9 cellular contexts compared by ENCODE assay signal in genomic region chr2:230738391-230738811, GRCh38. TPM values are rescaled to one million over a fixed set of nuclear protein-coding genes. Genes with fewer than 3 reads are reported as not detected.
DNase-seq lines count a peak whose midpoint lies in the region; ATAC-seq, FAIRE-seq and TF ChIP-seq lines count a peak whose summit lies in the region.
"Had no signal": no experiment of that assay in that cellular context is flagged by ENCODE, and none has a peak within 500 bp of the region (broad histone marks: within the 10 kb centered on the region; RNA-seq: fewer than 3 reads in every experiment).

No MANE protein-coding gene starts in this region.

- H3K23ac ChIP-seq in trophoblast cell (ENCODE audit: low read length): peak overlapping the region; percentile 38

- H2BK12ac ChIP-seq in trophoblast cell (ENCODE audit: low read length): no peak overlapping the region

- H3K9me2 ChIP-seq in PC-3 (replicated peaks; ENCODE audit: low read length): no peaks in the 10 kb centered on the region

- POLR2A ChIA-PET in PC-3 (lab: Charles Lee; ENCODE audit: unreplicated experiment): interaction anchor here (0.6 to 0.7 kb wide), 2 partner anchors 18 to 36 kb away, joined by 3 read pairs; no protein-coding TSS in a partner anchor

- no peak overlapping the region for H2AFZ ChIP-seq in PC-3 (ENCODE audit: low read length)
- no peak overlapping the region for H2AFZ ChIP-seq in trophoblast cell (ENCODE audit: insufficient read depth, low read length, poor library complexity)

- TF ChIP-seq POLR2A in GM12891 (IDR thresholded peaks at IDR 0.05; ENCODE audit: low read depth, low read length): no peak
- no peak for TF ChIP-seq POLR2A in erythroblast (IDR thresholded peaks at IDR 0.05; ENCODE audit: low read length)

- no peaks in the 10 kb centered on the region for H3K9me3 ChIP-seq in PC-3 (ENCODE audit: low read length)
- H3K9me3 ChIP-seq in trophoblast cell (ENCODE audit: insufficient read depth, low read depth, low read length): no peaks in the 10 kb centered on the region

- DNase-seq in GM12891 (ENCODE audit: insufficient read length, low spot score) (no peak), PC-3 (peak; percentile 23), dermis blood vessel endothelial cell (peak; percentile 33), trophoblast cell (no peak), erythroblast (lab: John Stamatoyannopoulos, UW) (no peak), NCI-H2196 treated with DMSO at 0.1 percent for 48 hours (lab: John Stamatoyannopoulos, UW; ENCODE audit: unreplicated experiment) (no peak), NCI-H187 treated with DMSO at 0.1 percent for 48 hours (lab: John Stamatoyannopoulos, UW) (no peak)
- DNase-seq: NCI-H2171 had no signal

- no peak overlapping the region for H2BK5ac ChIP-seq in trophoblast cell (ENCODE audit: low read depth, low read length, poor library complexity)

- H3K79me1 ChIP-seq in trophoblast cell (ENCODE audit: low read length): no peaks in the 10 kb centered on the region

- no peak overlapping the region for H4K12ac ChIP-seq in trophoblast cell (ENCODE audit: low read depth, low read length)

- no peak overlapping the region for H2BK120ac ChIP-seq in trophoblast cell (ENCODE audit: insufficient read depth, low read length, poor library complexity)

- H3K4me2 ChIP-seq in PC-3 (ENCODE audit: low read length) (peak overlapping the region; percentile 86), trophoblast cell (ENCODE audit: low read length) (no peak overlapping the region)

- peak overlapping the region; percentile 10 for H3K4ac ChIP-seq in trophoblast cell (ENCODE audit: low read depth, low read length)

- H4K91ac ChIP-seq in trophoblast cell (ENCODE audit: low read depth, low read length): no peak overlapping the region

- peaks cover 3% of the 10 kb centered on the region; the same call in 1 of the 2 replicates for H4K20me1 ChIP-seq in PC-3 (ENCODE audit: low read length)

- H3K27me3 ChIP-seq in PC-3 (ENCODE audit: low read length) (no peaks in the 10 kb centered on the region), trophoblast cell (ENCODE audit: insufficient read depth, low read length) (no peaks in the 10 kb centered on the region)

- H3K27ac ChIP-seq in PC-3 (ENCODE audit: low read length): peak overlapping the region; percentile 95
- H3K27ac ChIP-seq in trophoblast cell (ENCODE audit: low read depth, low read length): no peak overlapping the region

- no peak overlapping the region for H3K18ac ChIP-seq in trophoblast cell (ENCODE audit: low read length)

- CTCF ChIA-PET in PC-3 (lab: Charles Lee): interaction anchor here (1.3 kb wide), 1 partner anchor 60 kb away, joined by 3 read pairs; no protein-coding TSS in a partner anchor

- peaks cover 13% of the 10 kb centered on the region for H3F3A ChIP-seq in PC-3 (ENCODE audit: low read length, unreplicated experiment)

- H3K4me1 ChIP-seq in PC-3 (ENCODE audit: insufficient read depth, low read length) (peaks cover 60% of the 10 kb centered on the region), trophoblast cell (ENCODE audit: control insufficient read depth in 1 of 2, insufficient read depth in 2 of 2, low read length in 2 of 2) (peaks cover 3 to 6% of the 10 kb centered on the region in 2 experiments)

- peak overlapping the region; percentile 53 for H3K4me3 ChIP-seq in PC-3 (ENCODE audit: low read length)
- no peak overlapping the region for H3K4me3 ChIP-seq in trophoblast cell (ENCODE audit: low read depth, low read length)

- H3K79me2 ChIP-seq in PC-3 (ENCODE audit: low read length) (peaks cover 93% of the 10 kb centered on the region), trophoblast cell (ENCODE audit: control insufficient read depth, insufficient read depth, low read length, poor library complexity) (peaks cover 2% of the 10 kb centered on the region)

- H3K36me3 ChIP-seq in PC-3 (ENCODE audit: low read depth, low read length): peaks cover 6% of the 10 kb centered on the region
- H3K36me3 ChIP-seq in trophoblast cell (ENCODE audit: control insufficient read depth in 1 of 2, insufficient read depth in 2 of 2, low read length in 2 of 2): peaks cover 0 to 3% of the 10 kb centered on the region in 2 experiments

- WGBS in trophoblast cell (ENCODE audit: extremely low coverage, insufficient coverage, insufficient read length): no CpG with 5 or more reads among the region's 1 CpG

- no peak overlapping the region for H2AK5ac ChIP-seq in trophoblast cell (ENCODE audit: low read length)

- peak overlapping the region; percentile 73 for H3K9ac ChIP-seq in PC-3 (ENCODE audit: low read length)
- H3K9ac ChIP-seq in trophoblast cell (ENCODE audit: low read length): no peak overlapping the region

- peak; percentile 2; the same call in 1 of the 2 replicates for ATAC-seq in PC-3
- ATAC-seq in GM19397 (IDR thresholded peaks at IDR 0.05; ENCODE audit: unreplicated experiment): no peak

- intact Hi-C loops in PC-3 (cut with micrococcal nuclease): no loop called here

- H4K8ac ChIP-seq in trophoblast cell (ENCODE audit: low read depth, low read length): no peak overlapping the region

- peak; percentile 76 for FAIRE-seq in GM12891 (lab: Jason Lieb, UNC)

- no peak overlapping the region for H3K14ac ChIP-seq in trophoblast cell (ENCODE audit: low read length)

- TF ChIP-seq CTCF in PC-3 (conservative IDR thresholded peaks at IDR 0.05; ENCODE audit: low read depth, low read length): no peak

- TSS peak; percentile 72 for BruUV-seq in PC-3 (replicated peaks; lab: Mats Ljungman, UMichigan)

TF ChIP-seq in GM12891, 5 proteins besides CTCF, POLR2A, EP300 and RAD21:
- no peak for TF ChIP-seq SPI1 (IDR thresholded peaks at IDR 0.05; ENCODE audit: low read depth, low read length)
- no peak for TF ChIP-seq PAX5 (IDR thresholded peaks at IDR 0.05; ENCODE audit: insufficient read depth, low read length, severe bottlenecking)
- no peak for TF ChIP-seq TAF1 (IDR thresholded peaks at IDR 0.05; ENCODE audit: low read depth, low read length)
- TF ChIP-seq POLR2AphosphoS5 (IDR thresholded peaks at IDR 0.05; ENCODE audit: low read depth, low read length): no peak
- TF ChIP-seq POU2F2 (IDR thresholded peaks at IDR 0.05; ENCODE audit: low read depth, low read length): no peak

RNA-seq across cellular contexts. Expression of gene CAB39, which starts 25.8 kb away (rescaled TPM):
- polyA plus RNA-seq in GM12891 (2012; ENCODE audit: low read depth, missing spikeins): 40.5 TPM
- total RNA-seq in PC-3 (2014; rRNA removed) (52.5 and 59.6 TPM in 2 replicates), dermis blood vessel endothelial cell (71.0 and 97.2 TPM in 2 replicates)
- 43.9 and 44.8 TPM in 2 replicates for polyA plus RNA-seq in trophoblast cell (2013)

Comparison
In these comparisons a context has a peak if more than half of its experiments do, and no peak if none do; other contexts are left out.
1. DNase-seq: peak in PC-3 (single experiment) and dermis blood vessel endothelial cell (single experiment); none in GM12891 (single experiment), trophoblast cell (0 of 2), erythroblast (0 of 2), NCI-H2196 treated with DMSO at 0.1 percent for 48 hours (single experiment) and NCI-H187 treated with DMSO at 0.1 percent for 48 hours (single experiment).